13 cellular contexts compared by ENCODE assay signal in genomic region chr1:158007180-158007579, GRCh38. TPM values are rescaled to one million over a fixed set of nuclear protein-coding genes. Genes with fewer than 3 reads are reported as not detected.
DNase-seq lines count a peak whose midpoint lies in the region; ATAC-seq, FAIRE-seq and TF ChIP-seq lines count a peak whose summit lies in the region.
"Had no signal": no experiment of that assay in that cellular context is flagged by ENCODE, and none has a peak within 500 bp of the region (broad histone marks: within the 10 kb centered on the region; RNA-seq: fewer than 3 reads in every experiment).

No MANE protein-coding gene starts in this region.

- BruUV-seq in Caco-2 (replicated peaks; lab: Mats Ljungman, UMichigan) = no TSS peak

- POLR2A ChIA-PET in Caco-2 (lab: Charles Lee) = no interaction called here
- POLR2A ChIA-PET in activated CD4-positive, alpha-beta T cell treated with anti-CD3 and anti-CD28 coated beads for 36 hours (lab: Charles Lee) = no interaction called here

- no peaks in the 10 kb centered on the region for H3K9me3 Mint-ChIP-seq in Caco-2 (ENCODE audit: unreplicated experiment)
- no peaks in the 10 kb centered on the region for H3K9me3 Mint-ChIP-seq in activated CD4-positive, alpha-beta T cell treated with anti-CD3 and anti-CD28 coated beads for 36 hours (ENCODE audit: low read depth)
- H3K9me3 Mint-ChIP-seq: memory B cell had no signal

- no peak for ATAC-seq in activated CD4-positive, alpha-beta T cell treated with anti-CD3 and anti-CD28 coated beads for 36 hours

- CTCF ChIA-PET in Caco-2 (lab: Charles Lee) = no interaction called here
- CTCF ChIA-PET in activated CD4-positive, alpha-beta T cell treated with anti-CD3 and anti-CD28 coated beads for 36 hours (lab: Charles Lee) = interaction anchor here (0.6 to 0.8 kb wide), 2 partner anchors 15 to 20 kb away, joined by 3 read pairs; no protein-coding TSS in a partner anchor

- no peak overlapping the region for H3K9ac ChIP-seq in keratinocyte (ENCODE audit: control insufficient read depth, extremely low read depth, insufficient read depth, low read length)
- peak overlapping the region in 1 of 3 donors; percentile 3 for H3K9ac ChIP-seq in skeletal muscle tissue (ENCODE audit: low read depth in 1 of 3, low read length in 3 of 3)

- H3K9me3 ChIP-seq in Caco-2 (no peaks in the 10 kb centered on the region), ascending aorta (no peaks in the 10 kb centered on the region), keratinocyte (ENCODE audit: control insufficient read depth, low read depth, low read length) (no peaks in the 10 kb centered on the region), skeletal muscle tissue (ENCODE audit: control insufficient read depth in 3 of 3, low read length in 3 of 3) (no peaks in the 10 kb centered on the region)
- H3K9me3 ChIP-seq: SJCRH30 had no signal

- dilution Hi-C loops in keratinocyte (cut with MboI; ENCODE audit: extremely low pct_ligation_motif_present, low sequenced_read_pairs) = no loop called here

- intact Hi-C loops in Caco-2 (cut with micrococcal nuclease; ENCODE audit: unreplicated experiment) = no loop called here
- intact Hi-C loops in ascending aorta (cut with DNase I) = no loop called here
- intact Hi-C loops in activated CD4-positive, alpha-beta T cell treated with anti-CD3 and anti-CD28 coated beads for 36 hours (cut with DNase I, micrococcal nuclease) = no loop called here

- no peaks in the 10 kb centered on the region for H3K9me1 ChIP-seq in keratinocyte (ENCODE audit: control insufficient read depth, extremely low read depth, insufficient read depth, low read length)

- no peak for FAIRE-seq in keratinocyte (lab: Jason Lieb, UNC)

- DNase-seq in Caco-2 (no peak), ascending aorta (ENCODE audit: low spot score in 2 of 2) (no peak), keratinocyte (ENCODE audit: low read depth, low spot score) (no peak), nucleus accumbens (lab: John Stamatoyannopoulos, UW) (no peak), KG1 (lab: John Stamatoyannopoulos, UW) (no peak), SHP77 (lab: John Stamatoyannopoulos, UW) (no peak)
- DNase-seq in activated CD4-positive, alpha-beta T cell treated with anti-CD3 and anti-CD28 coated beads for 36 hours = no peak
- DNase-seq: activated T-cell treated with anti-CD3 and anti-CD28 coated beads, Interleukin-2, amount 50 U/mL, for 48 hours; amniotic stem cell; SJCRH30; T1000 had no signal

- TF ChIP-seq CTCF in Caco-2 (IDR thresholded peaks at IDR 0.05; ENCODE audit: insufficient read depth in 1 of 2, low read depth in 1 of 2, low read length in 1 of 2, severe bottlenecking in 1 of 2, unreplicated experiment in 1 of 2) = no peak
- TF ChIP-seq CTCF in ascending aorta (IDR thresholded peaks at IDR 0.05) = no peak
- TF ChIP-seq CTCF in keratinocyte (optimal IDR thresholded peaks at IDR 0.05 in 1 of 3, IDR thresholded peaks at IDR 0.05 in 1 of 3, conservative IDR thresholded peaks at IDR 0.05 in 1 of 3; ENCODE audit: extremely low read depth in 1 of 3, insufficient read depth in 2 of 3, low read length in 3 of 3) = no peak

- H3K27ac Mint-ChIP-seq in Caco-2 (ENCODE audit: unreplicated experiment) = peak overlapping the region; percentile 48
- no peak overlapping the region for H3K27ac Mint-ChIP-seq in activated CD4-positive, alpha-beta T cell treated with anti-CD3 and anti-CD28 coated beads for 36 hours
- H3K27ac Mint-ChIP-seq: memory B cell had no signal

- H4K20me1 ChIP-seq in keratinocyte (ENCODE audit: control insufficient read depth, extremely low read depth, insufficient read depth, low read length) = no peaks in the 10 kb centered on the region

- H3K36me3 Mint-ChIP-seq in Caco-2 (ENCODE audit: insufficient read depth, unreplicated experiment) = peaks cover 13% of the 10 kb centered on the region
- H3K36me3 Mint-ChIP-seq in activated CD4-positive, alpha-beta T cell treated with anti-CD3 and anti-CD28 coated beads for 36 hours (ENCODE audit: low read depth) = no peaks in the 10 kb centered on the region
- H3K36me3 Mint-ChIP-seq: memory B cell had no signal

- H2AFZ ChIP-seq in keratinocyte (ENCODE audit: control insufficient read depth, low read length) = no peak overlapping the region

- peaks cover 59% of the 10 kb centered on the region for H3K4me1 Mint-ChIP-seq in Caco-2 (ENCODE audit: low read depth, unreplicated experiment)
- H3K4me1 Mint-ChIP-seq in activated CD4-positive, alpha-beta T cell treated with anti-CD3 and anti-CD28 coated beads for 36 hours = no peaks in the 10 kb centered on the region
- H3K4me1 Mint-ChIP-seq: memory B cell had no signal

- H3K4me3 Mint-ChIP-seq in Caco-2 (ENCODE audit: unreplicated experiment) = no peak overlapping the region
- no peak overlapping the region for H3K4me3 Mint-ChIP-seq in activated CD4-positive, alpha-beta T cell treated with anti-CD3 and anti-CD28 coated beads for 36 hours
- H3K4me3 Mint-ChIP-seq: memory B cell had no signal

- no peaks in the 10 kb centered on the region for H3K27me3 Mint-ChIP-seq in Caco-2 (ENCODE audit: insufficient read depth, unreplicated experiment)
- peaks cover 6% of the 10 kb centered on the region for H3K27me3 Mint-ChIP-seq in activated CD4-positive, alpha-beta T cell treated with anti-CD3 and anti-CD28 coated beads for 36 hours

- H3K4me1 ChIP-seq in Caco-2 (peaks cover 76% of the 10 kb centered on the region), ascending aorta (peaks cover 72 to 89% of the 10 kb centered on the region in 2 donors), keratinocyte (ENCODE audit: control insufficient read depth, extremely low read depth, insufficient read depth, low read length) (peaks cover 85% of the 10 kb centered on the region), skeletal muscle tissue (ENCODE audit: control insufficient read depth in 3 of 3, insufficient read depth in 3 of 3, low read length in 3 of 3) (peaks cover 48 to 66% (median 64%) of the 10 kb centered on the region in 3 donors)

- H3K27ac ChIP-seq in ascending aorta (peak overlapping the region; percentile 92 to 99), keratinocyte (ENCODE audit: control insufficient read depth, insufficient read depth, low read length) (no peak overlapping the region), skeletal muscle tissue (ENCODE audit: low read depth, low read length) (peak overlapping the region; percentile 88)
- H3K27ac ChIP-seq: SJCRH30 had no signal

- H3K27me3 ChIP-seq in Caco-2 (replicated peaks; ENCODE audit: control insufficient read depth, insufficient read depth, low read length) = no peaks in the 10 kb centered on the region
- H3K27me3 ChIP-seq in ascending aorta = no peaks in the 10 kb centered on the region
- H3K27me3 ChIP-seq in keratinocyte (ENCODE audit: control insufficient read depth, extremely low read depth, insufficient read depth, low read length) = no peaks in the 10 kb centered on the region
- peaks cover 0 to 8% (median 5%) of the 10 kb centered on the region in 3 donors for H3K27me3 ChIP-seq in skeletal muscle tissue (ENCODE audit: control insufficient read depth in 3 of 3, insufficient read depth in 3 of 3, low read length in 3 of 3)
- H3K27me3 ChIP-seq: SJCRH30 had no signal

- H3K36me3 ChIP-seq in Caco-2 (ENCODE audit: control insufficient read depth, insufficient read depth, low read length) = no peaks in the 10 kb centered on the region
- no peaks in the 10 kb centered on the region for H3K36me3 ChIP-seq in ascending aorta
- peaks cover 7 to 9% of the 10 kb centered on the region in 2 experiments for H3K36me3 ChIP-seq in keratinocyte (ENCODE audit: control insufficient read depth in 2 of 2, extremely low read depth in 1 of 2, insufficient read depth in 2 of 2, low read length in 2 of 2)
- no peaks in the 10 kb centered on the region for H3K36me3 ChIP-seq in skeletal muscle tissue (ENCODE audit: control insufficient read depth in 3 of 3, insufficient read depth in 3 of 3, low read length in 3 of 3)
- H3K36me3 ChIP-seq: SJCRH30 had no signal

- H3K79me2 ChIP-seq in keratinocyte (ENCODE audit: control insufficient read depth, insufficient read depth, low read length) = peaks cover 90% of the 10 kb centered on the region

- H3K4me3 ChIP-seq in Caco-2 (ENCODE audit: low read depth, low read length) (no peak overlapping the region), ascending aorta (peak overlapping the region in 1 of 2 donors; percentile 34), keratinocyte (ENCODE audit: control insufficient read depth in 2 of 3, extremely low read depth in 1 of 3, insufficient read depth in 2 of 3, low read depth in 1 of 3, low read length in 3 of 3) (no peak overlapping the region), skeletal muscle tissue (ENCODE audit: low read length in 3 of 3) (no peak overlapping the region)
- H3K4me3 ChIP-seq: SJCRH30 had no signal

- H3K4me2 ChIP-seq in keratinocyte (ENCODE audit: control insufficient read depth, extremely low read depth, insufficient read depth, low read depth, low read length) = peak overlapping the region; percentile 90

RNA-seq across cellular contexts. Expression of gene KIRREL1, which starts 13.7 kb away (rescaled TPM):
- 41.5 and 45.4 TPM in 2 replicates for total RNA-seq in Caco-2 (2022)
- total RNA-seq in ascending aorta = 114 TPM
- 18.3 to 29.8 TPM (median 19.7 TPM) in 3 replicates for polyA plus RNA-seq in keratinocyte
- 2.7 TPM for polyA plus RNA-seq in keratinocyte (2011; ENCODE audit: low read depth)
- polyA plus RNA-seq in keratinocyte (2011; cell fraction: cytosol; rRNA removed) = 11.1 and 14.7 TPM in 2 replicates
- polyA plus RNA-seq in keratinocyte (2011; cell fraction: nucleus; rRNA removed) = 65.2 and 75.4 TPM in 2 replicates
- polyA plus RNA-seq in keratinocyte (2012; ENCODE audit: low replicate concordance) = 11.5 and 45.7 TPM in 2 replicates
- polyA minus RNA-seq in keratinocyte = 47.6 to 153 TPM (median 54.8 TPM) in 3 replicates
- 39.5 TPM for polyA minus RNA-seq in keratinocyte (2011; cell fraction: cytosol; rRNA and poly(A)+ RNA removed)
- polyA minus RNA-seq in keratinocyte (2011; cell fraction: nucleus; rRNA and poly(A)+ RNA removed) = 101 and 135 TPM in 2 replicates
- total RNA-seq in skeletal muscle tissue = 23.5 TPM
- under 1 TPM; 0.21 to 0.25 TPM for total RNA-seq in activated CD4-positive, alpha-beta T cell treated with anti-CD3 and anti-CD28 coated beads for 36 hours

Comparison
In these comparisons a context has a peak if more than half of its experiments do, and no peak if none do; other contexts are left out.
1. RNA of gene KIRREL1, which starts 13.7 kb away (total RNA-seq): 114 TPM in ascending aorta (single experiment), 41.5 to 45.4 TPM in Caco-2 and 23.5 TPM in skeletal muscle tissue (single experiment); 0.21 to 0.25 TPM in activated CD4-positive, alpha-beta T cell treated with anti-CD3 and anti-CD28 coated beads for 36 hours; every median in the first group is over 10 times any median in the second.